ENCODE assay signal across 1 cellular context in the genomic region with DNA sequence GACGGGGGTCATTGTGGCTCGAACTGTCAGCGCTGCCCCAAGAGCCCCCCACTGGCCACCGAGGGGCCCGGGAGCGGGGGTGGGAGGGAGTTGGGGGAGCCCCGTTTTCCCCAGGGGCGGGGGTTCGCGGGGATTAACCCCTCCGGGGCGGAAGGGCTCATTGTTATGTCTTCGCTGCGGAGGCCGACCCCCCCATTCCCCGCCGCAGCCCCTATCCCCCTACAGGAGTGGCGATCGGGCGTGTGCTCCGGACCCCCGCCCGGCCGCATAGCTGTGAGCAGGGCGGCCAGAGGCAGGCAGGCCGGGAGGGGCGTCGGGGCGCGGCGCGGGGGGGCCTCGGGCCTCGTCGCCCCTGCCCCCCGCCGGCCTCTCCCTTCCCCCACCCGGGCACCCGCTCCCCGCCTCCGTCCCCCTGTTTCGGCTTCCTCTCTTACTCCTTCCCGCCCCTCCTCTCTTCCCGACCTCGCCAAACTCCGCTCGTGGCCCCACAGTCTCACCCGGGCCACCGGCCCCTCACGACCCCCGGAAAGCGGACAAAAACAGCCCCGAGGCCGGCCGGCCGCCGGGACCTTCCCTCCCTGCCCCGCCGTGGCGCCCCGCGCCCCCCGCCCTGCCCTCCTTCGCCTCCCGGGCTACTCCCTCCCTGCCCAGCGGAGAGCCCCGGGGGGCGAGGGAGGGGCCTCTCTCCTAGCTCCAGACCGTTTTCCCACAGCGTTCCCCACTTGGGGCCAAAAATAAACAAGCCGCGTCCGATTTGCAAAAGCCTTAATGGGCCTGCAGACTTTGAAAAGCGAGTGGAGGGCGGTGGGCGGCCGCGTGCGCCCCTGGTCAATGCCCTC.
A peak's percentile ranks its signal among the peaks of the same experiment; 100 is the strongest.
TF ChIP-seq lines count a peak whose summit lies in the region.

No MANE protein-coding gene starts in this region.

TF ChIP-seq in HEK293, 187 proteins besides CTCF, POLR2A, EP300 and RAD21 (continued from another document and continues in another):
- TF ChIP-seq ZFP37 (tag by site-specific recombination; IDR thresholded peaks at IDR 0.05) (no peak), ZNF768 (tag by site-specific recombination; IDR thresholded peaks at IDR 0.05) (no peak), KLF16 (tag by site-specific recombination; IDR thresholded peaks at IDR 0.05) (peak; percentile 72; the same call in 1 of the 2 replicates), ZNF239 (tag by site-specific recombination; IDR thresholded peaks at IDR 0.05) (no peak), KLF8 (tag by site-specific recombination; IDR thresholded peaks at IDR 0.05) (peak; percentile 77), ZNF175 (tag by site-specific recombination; IDR thresholded peaks at IDR 0.05) (no peak), KLF9 (tag by site-specific recombination; IDR thresholded peaks at IDR 0.05; ENCODE audit: low read depth) (peak; percentile 34; the same call in 1 of the 2 replicates), IKZF3 (tag by site-specific recombination; IDR thresholded peaks at IDR 0.05) (peak; percentile 75), ZNF341 (tag by site-specific recombination; IDR thresholded peaks at IDR 0.05; ENCODE audit: low read depth) (peak; percentile 26; the same call in 1 of the 2 replicates), ZBTB8A (tag by site-specific recombination; IDR thresholded peaks at IDR 0.05) (peak; percentile 89), ZNF416 (tag by site-specific recombination; IDR thresholded peaks at IDR 0.05) (no peak), ZFP69B (tag by site-specific recombination; IDR thresholded peaks at IDR 0.05) (no peak), BCL11A (tag by site-specific recombination; IDR thresholded peaks at IDR 0.05; ENCODE audit: low read depth) (no peak), ZNF544 (tag by site-specific recombination; IDR thresholded peaks at IDR 0.05) (no peak), ZNF600 (tag by site-specific recombination; IDR thresholded peaks at IDR 0.05) (peak; percentile 77), GLIS2 (tag by site-specific recombination; IDR thresholded peaks at IDR 0.05) (peak; percentile 93), ZNF529 (tag by site-specific recombination; IDR thresholded peaks at IDR 0.05; ENCODE audit: insufficient replicate concordance) (no peak), ZSCAN30 (tag by site-specific recombination; IDR thresholded peaks at IDR 0.05) (0 out of 2 replicates have a peak, but pooled peaks have one; percentile 4), MEIS1 (CRISPR knock-in tag; IDR thresholded peaks at IDR 0.05; ENCODE audit: borderline replicate concordance) (no peak), SP2 (tag by site-specific recombination; IDR thresholded peaks at IDR 0.05) (no peak), ZNF394 (tag by site-specific recombination; IDR thresholded peaks at IDR 0.05; ENCODE audit: borderline replicate concordance) (peak; percentile 55), ZNF157 (tag by site-specific recombination; IDR thresholded peaks at IDR 0.05) (no peak), ZNF48 (tag by site-specific recombination; IDR thresholded peaks at IDR 0.05) (no peak), ZNF221 (tag by site-specific recombination; IDR thresholded peaks at IDR 0.05; ENCODE audit: borderline replicate concordance) (no peak), ZNF670 (tag by site-specific recombination; IDR thresholded peaks at IDR 0.05; ENCODE audit: low read depth) (no peak), SP3 (tag by site-specific recombination; IDR thresholded peaks at IDR 0.05) (peak; percentile 60)
- TF ChIP-seq, protein P1, sequence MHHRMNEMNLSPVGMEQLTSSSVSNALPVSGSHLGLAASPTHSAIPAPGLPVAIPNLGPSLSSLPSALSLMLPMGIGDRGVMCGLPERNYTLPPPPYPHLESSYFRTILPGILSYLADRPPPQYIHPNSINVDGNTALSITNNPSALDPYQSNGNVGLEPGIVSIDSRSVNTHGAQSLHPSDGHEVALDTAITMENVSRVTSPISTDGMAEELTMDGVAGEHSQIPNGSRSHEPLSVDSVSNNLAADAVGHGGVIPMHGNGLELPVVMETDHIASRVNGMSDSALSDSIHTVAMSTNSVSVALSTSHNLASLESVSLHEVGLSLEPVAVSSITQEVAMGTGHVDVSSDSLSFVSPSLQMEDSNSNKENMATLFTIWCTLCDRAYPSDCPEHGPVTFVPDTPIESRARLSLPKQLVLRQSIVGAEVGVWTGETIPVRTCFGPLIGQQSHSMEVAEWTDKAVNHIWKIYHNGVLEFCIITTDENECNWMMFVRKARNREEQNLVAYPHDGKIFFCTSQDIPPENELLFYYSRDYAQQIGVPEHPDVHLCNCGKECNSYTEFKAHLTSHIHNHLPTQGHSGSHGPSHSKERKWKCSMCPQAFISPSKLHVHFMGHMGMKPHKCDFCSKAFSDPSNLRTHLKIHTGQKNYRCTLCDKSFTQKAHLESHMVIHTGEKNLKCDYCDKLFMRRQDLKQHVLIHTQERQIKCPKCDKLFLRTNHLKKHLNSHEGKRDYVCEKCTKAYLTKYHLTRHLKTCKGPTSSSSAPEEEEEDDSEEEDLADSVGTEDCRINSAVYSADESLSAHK (tag by site-specific recombination; IDR thresholded peaks at IDR 0.05) = peak; percentile 71; the same call in 1 of the 2 replicates
- TF ChIP-seq, protein P2, sequence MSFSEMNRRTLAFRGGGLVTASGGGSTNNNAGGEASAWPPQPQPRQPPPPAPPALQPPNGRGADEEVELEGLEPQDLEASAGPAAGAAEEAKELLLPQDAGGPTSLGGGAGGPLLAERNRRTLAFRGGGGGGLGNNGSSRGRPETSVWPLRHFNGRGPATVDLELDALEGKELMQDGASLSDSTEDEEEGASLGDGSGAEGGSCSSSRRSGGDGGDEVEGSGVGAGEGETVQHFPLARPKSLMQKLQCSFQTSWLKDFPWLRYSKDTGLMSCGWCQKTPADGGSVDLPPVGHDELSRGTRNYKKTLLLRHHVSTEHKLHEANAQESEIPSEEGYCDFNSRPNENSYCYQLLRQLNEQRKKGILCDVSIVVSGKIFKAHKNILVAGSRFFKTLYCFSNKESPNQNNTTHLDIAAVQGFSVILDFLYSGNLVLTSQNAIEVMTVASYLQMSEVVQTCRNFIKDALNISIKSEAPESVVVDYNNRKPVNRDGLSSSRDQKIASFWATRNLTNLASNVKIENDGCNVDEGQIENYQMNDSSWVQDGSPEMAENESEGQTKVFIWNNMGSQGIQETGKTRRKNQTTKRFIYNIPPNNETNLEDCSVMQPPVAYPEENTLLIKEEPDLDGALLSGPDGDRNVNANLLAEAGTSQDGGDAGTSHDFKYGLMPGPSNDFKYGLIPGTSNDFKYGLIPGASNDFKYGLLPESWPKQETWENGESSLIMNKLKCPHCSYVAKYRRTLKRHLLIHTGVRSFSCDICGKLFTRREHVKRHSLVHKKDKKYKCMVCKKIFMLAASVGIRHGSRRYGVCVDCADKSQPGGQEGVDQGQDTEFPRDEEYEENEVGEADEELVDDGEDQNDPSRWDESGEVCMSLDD (tag by site-specific recombination; IDR thresholded peaks at IDR 0.05) = 0 out of 2 replicates have a peak, but pooled peaks have one; percentile 37
- TF ChIP-seq, protein P3, sequence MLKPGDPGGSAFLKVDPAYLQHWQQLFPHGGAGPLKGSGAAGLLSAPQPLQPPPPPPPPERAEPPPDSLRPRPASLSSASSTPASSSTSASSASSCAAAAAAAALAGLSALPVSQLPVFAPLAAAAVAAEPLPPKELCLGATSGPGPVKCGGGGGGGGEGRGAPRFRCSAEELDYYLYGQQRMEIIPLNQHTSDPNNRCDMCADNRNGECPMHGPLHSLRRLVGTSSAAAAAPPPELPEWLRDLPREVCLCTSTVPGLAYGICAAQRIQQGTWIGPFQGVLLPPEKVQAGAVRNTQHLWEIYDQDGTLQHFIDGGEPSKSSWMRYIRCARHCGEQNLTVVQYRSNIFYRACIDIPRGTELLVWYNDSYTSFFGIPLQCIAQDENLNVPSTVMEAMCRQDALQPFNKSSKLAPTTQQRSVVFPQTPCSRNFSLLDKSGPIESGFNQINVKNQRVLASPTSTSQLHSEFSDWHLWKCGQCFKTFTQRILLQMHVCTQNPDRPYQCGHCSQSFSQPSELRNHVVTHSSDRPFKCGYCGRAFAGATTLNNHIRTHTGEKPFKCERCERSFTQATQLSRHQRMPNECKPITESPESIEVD (tag by site-specific recombination; IDR thresholded peaks at IDR 0.05) = no peak
- TF ChIP-seq, protein P4, sequence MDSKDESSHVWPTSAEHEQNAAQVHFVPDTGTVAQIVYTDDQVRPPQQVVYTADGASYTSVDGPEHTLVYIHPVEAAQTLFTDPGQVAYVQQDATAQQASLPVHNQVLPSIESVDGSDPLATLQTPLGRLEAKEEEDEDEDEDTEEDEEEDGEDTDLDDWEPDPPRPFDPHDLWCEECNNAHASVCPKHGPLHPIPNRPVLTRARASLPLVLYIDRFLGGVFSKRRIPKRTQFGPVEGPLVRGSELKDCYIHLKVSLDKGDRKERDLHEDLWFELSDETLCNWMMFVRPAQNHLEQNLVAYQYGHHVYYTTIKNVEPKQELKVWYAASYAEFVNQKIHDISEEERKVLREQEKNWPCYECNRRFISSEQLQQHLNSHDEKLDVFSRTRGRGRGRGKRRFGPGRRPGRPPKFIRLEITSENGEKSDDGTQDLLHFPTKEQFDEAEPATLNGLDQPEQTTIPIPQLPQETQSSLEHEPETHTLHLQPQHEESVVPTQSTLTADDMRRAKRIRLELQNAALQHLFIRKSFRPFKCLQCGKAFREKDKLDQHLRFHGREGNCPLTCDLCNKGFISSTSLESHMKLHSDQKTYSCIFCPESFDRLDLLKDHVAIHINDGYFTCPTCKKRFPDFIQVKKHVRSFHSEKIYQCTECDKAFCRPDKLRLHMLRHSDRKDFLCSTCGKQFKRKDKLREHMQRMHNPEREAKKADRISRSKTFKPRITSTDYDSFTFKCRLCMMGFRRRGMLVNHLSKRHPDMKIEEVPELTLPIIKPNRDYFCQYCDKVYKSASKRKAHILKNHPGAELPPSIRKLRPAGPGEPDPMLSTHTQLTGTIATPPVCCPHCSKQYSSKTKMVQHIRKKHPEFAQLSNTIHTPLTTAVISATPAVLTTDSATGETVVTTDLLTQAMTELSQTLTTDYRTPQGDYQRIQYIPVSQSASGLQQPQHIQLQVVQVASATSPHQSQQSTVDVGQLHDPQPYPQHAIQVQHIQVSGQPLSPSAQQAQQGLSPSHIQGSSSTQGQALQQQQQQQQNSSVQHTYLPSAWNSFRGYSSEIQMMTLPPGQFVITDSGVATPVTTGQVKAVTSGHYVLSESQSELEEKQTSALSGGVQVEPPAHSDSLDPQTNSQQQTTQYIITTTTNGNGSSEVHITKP (tag by site-specific recombination; IDR thresholded peaks at IDR 0.05) = no peak
- TF ChIP-seq, protein P5, sequence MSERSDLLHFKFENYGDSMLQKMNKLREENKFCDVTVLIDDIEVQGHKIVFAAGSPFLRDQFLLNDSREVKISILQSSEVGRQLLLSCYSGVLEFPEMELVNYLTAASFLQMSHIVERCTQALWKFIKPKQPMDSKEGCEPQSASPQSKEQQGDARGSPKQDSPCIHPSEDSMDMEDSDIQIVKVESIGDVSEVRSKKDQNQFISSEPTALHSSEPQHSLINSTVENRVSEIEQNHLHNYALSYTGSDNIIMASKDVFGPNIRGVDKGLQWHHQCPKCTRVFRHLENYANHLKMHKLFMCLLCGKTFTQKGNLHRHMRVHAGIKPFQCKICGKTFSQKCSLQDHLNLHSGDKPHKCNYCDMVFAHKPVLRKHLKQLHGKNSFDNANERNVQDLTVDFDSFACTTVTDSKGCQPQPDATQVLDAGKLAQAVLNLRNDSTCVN (tag by site-specific recombination; optimal IDR thresholded peaks at IDR 0.05) = peak; percentile 46
- TF ChIP-seq, protein P6, sequence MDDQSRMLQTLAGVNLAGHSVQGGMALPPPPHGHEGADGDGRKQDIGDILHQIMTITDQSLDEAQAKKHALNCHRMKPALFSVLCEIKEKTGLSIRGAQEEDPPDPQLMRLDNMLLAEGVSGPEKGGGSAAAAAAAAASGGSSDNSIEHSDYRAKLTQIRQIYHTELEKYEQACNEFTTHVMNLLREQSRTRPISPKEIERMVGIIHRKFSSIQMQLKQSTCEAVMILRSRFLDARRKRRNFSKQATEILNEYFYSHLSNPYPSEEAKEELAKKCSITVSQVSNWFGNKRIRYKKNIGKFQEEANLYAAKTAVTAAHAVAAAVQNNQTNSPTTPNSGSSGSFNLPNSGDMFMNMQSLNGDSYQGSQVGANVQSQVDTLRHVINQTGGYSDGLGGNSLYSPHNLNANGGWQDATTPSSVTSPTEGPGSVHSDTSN (CRISPR knock-in tag; IDR thresholded peaks at IDR 0.05) = no peak
- TF ChIP-seq, protein P7, sequence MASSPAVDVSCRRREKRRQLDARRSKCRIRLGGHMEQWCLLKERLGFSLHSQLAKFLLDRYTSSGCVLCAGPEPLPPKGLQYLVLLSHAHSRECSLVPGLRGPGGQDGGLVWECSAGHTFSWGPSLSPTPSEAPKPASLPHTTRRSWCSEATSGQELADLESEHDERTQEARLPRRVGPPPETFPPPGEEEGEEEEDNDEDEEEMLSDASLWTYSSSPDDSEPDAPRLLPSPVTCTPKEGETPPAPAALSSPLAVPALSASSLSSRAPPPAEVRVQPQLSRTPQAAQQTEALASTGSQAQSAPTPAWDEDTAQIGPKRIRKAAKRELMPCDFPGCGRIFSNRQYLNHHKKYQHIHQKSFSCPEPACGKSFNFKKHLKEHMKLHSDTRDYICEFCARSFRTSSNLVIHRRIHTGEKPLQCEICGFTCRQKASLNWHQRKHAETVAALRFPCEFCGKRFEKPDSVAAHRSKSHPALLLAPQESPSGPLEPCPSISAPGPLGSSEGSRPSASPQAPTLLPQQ (tag by site-specific recombination; IDR thresholded peaks at IDR 0.05) = peak; percentile 62
- TF ChIP-seq, protein P8, sequence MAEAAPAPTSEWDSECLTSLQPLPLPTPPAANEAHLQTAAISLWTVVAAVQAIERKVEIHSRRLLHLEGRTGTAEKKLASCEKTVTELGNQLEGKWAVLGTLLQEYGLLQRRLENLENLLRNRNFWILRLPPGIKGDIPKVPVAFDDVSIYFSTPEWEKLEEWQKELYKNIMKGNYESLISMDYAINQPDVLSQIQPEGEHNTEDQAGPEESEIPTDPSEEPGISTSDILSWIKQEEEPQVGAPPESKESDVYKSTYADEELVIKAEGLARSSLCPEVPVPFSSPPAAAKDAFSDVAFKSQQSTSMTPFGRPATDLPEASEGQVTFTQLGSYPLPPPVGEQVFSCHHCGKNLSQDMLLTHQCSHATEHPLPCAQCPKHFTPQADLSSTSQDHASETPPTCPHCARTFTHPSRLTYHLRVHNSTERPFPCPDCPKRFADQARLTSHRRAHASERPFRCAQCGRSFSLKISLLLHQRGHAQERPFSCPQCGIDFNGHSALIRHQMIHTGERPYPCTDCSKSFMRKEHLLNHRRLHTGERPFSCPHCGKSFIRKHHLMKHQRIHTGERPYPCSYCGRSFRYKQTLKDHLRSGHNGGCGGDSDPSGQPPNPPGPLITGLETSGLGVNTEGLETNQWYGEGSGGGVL (tag by site-specific recombination; IDR thresholded peaks at IDR 0.05) = peak; percentile 74
